8 cellular contexts compared by ENCODE assay signal in genomic region chr12:51819851-51820720, GRCh38. TPM values are rescaled to one million over a fixed set of nuclear protein-coding genes. Genes with fewer than 3 reads are reported as not detected.
DNase-seq lines count a peak whose midpoint lies in the region; ATAC-seq, FAIRE-seq and TF ChIP-seq lines count a peak whose summit lies in the region.

No MANE protein-coding gene starts in this region.

- H3F3A ChIP-seq in SK-N-SH (replicated peaks; ENCODE audit: insufficient read depth) = peaks cover 23% of the 10 kb centered on the region

- H4K20me1 ChIP-seq in SK-N-SH (ENCODE audit: insufficient read depth) = no peaks in the 10 kb centered on the region

- H3K27ac ChIP-seq in A549 = peak overlapping the region; percentile 98 to 100
- H3K27ac ChIP-seq in SK-N-SH (ENCODE audit: low read depth in 2 of 2, low read length in 1 of 2) = peak overlapping the region in 1 of 2 experiments; percentile 39; a peak in 2 of 4 replicates

- H3K9ac ChIP-seq in SK-N-SH = peak overlapping the region; percentile 41; the same call in 1 of the 2 replicates

- peak overlapping the region; percentile 94 for H3K4me3 ChIP-seq in A549
- H3K4me3 ChIP-seq in SK-N-SH (ENCODE audit: low read depth in 2 of 2, low read length in 1 of 2) = peak overlapping the region; percentile 50 to 60; a peak in 3 of 4 replicates
- H3K4me3 ChIP-seq in fibroblast of villous mesenchyme (ENCODE audit: low read depth, low read length) = peak overlapping the region; percentile 78

- H3K4me1 ChIP-seq in A549 (peaks cover 33% of the 10 kb centered on the region), SK-N-SH (ENCODE audit: control insufficient read depth in 1 of 2, insufficient read depth in 2 of 2, low read depth in 1 of 2, low read length in 1 of 2) (peaks cover 12 to 23% of the 10 kb centered on the region in 2 experiments; a peak in 3 of 4 replicates)

- TF ChIP-seq RAD21 in A549 (conservative IDR thresholded peaks at IDR 0.05 in 1 of 2, IDR thresholded peaks at IDR 0.05 in 1 of 2) = no peak
- no peak for TF ChIP-seq RAD21 in SK-N-SH (IDR thresholded peaks at IDR 0.05; ENCODE audit: low read length)

- H2AFZ ChIP-seq in SK-N-SH (ENCODE audit: low read depth) = peak overlapping the region; percentile 81

- H3K9me2 ChIP-seq in SK-N-SH = no peaks in the 10 kb centered on the region

- DNase-seq in A549 (ENCODE audit: low read depth in 1 of 2, low spot score in 1 of 2) = peak; percentile 67 to 77
- peak; percentile 54 for DNase-seq in SK-N-SH
- peak; percentile 25 for DNase-seq in fibroblast of villous mesenchyme (ENCODE audit: low read depth)
- peak in 8 of 10 donors; percentile 53 to 92 (median 60) for DNase-seq in posterior cingulate gyrus
- no peak for DNase-seq in NCI-H187 (lab: John Stamatoyannopoulos, UW)
- no peak for DNase-seq in hippocampal formation (lab: John Stamatoyannopoulos, UW)

- H3K27me3 ChIP-seq in SK-N-SH (ENCODE audit: insufficient read depth) = no peaks in the 10 kb centered on the region

- no peaks in the 10 kb centered on the region for H3K79me2 ChIP-seq in SK-N-SH (ENCODE audit: insufficient read depth)

- no peak for FAIRE-seq in A549 (lab: Jason Lieb, UNC)

- H3K36me3 ChIP-seq in SK-N-SH (replicated peaks in 1 of 2; ENCODE audit: control insufficient read depth in 1 of 2, insufficient read depth in 2 of 2, low read length in 1 of 2) = no peaks in the 10 kb centered on the region

- ATAC-seq in A549 = peak; percentile 80 to 84
- ATAC-seq in GM18502 (IDR thresholded peaks at IDR 0.05; ENCODE audit: poor library complexity, unreplicated experiment) = peak; percentile 16
- ATAC-seq in GM19463 (IDR thresholded peaks at IDR 0.05; ENCODE audit: unreplicated experiment) = no peak

- CTCF ChIA-PET in A549 (lab: Yijun Ruan, JAX) (interaction anchor here (0.6 to 10.5 kb wide), 52 partner anchors 8 to 470 kb away, joined by 3 to 155 read pairs (median 4); partner anchors contain the start of genes ACVR1B, GALNT6 and SLC4A8), SK-N-SH (lab: Yijun Ruan, JAX) (interaction anchor here (0.6 to 11.3 kb wide), 33 partner anchors 8 to 475 kb away, joined by 3 to 194 read pairs (median 4); partner anchors contain the start of genes ANKRD33 and SCN8A)

- H3K9me3 ChIP-seq in A549 (no peaks in the 10 kb centered on the region), SK-N-SH (no peaks in the 10 kb centered on the region)

- TF ChIP-seq EP300 in A549 (IDR thresholded peaks at IDR 0.05) (no peak), SK-N-SH (IDR thresholded peaks at IDR 0.05; ENCODE audit: borderline replicate concordance in 1 of 2, low read depth in 1 of 2, low read length in 1 of 2) (no peak)

- WGBS in A549 (ENCODE audit: missing lambda C conversion rate) = 4% methylated on average over 35 of the region's 49 CpGs
- WGBS in SK-N-SH (ENCODE audit: low lambda C conversion rate) = 29% methylated on average over 32 of the region's 49 CpGs

- 0 out of 2 replicates have a peak, but pooled peaks have one; percentile 16 for TF ChIP-seq POLR2A in A549 (IDR thresholded peaks at IDR 0.05; ENCODE audit: low read length)

- H3K4me2 ChIP-seq in A549 (peak overlapping the region; percentile 90), SK-N-SH (peak overlapping the region; percentile 77)

- POLR2A ChIA-PET in A549 (lab: Yijun Ruan, JAX) = interaction anchor here (0.6 to 1.7 kb wide), 12 partner anchors 11 to 737 kb away, joined by 3 to 9 read pairs (median 4); partner anchors contain the start of gene CSRNP2
- POLR2A ChIA-PET in SK-N-SH (lab: Yijun Ruan, JAX) = interaction anchor here (0.8 to 1.4 kb wide), 4 partner anchors 17 to 229 kb away, joined by 3 to 5 read pairs (median 3); partner anchors contain the start of gene SCN8A

- TF ChIP-seq CTCF in A549 (IDR thresholded peaks at IDR 0.05) (no peak), SK-N-SH (IDR thresholded peaks at IDR 0.05) (peak; percentile 46; the same call in 1 of the 2 replicates), fibroblast of villous mesenchyme (IDR thresholded peaks at IDR 0.05; ENCODE audit: insufficient read depth, low read depth, low read length) (peak; percentile 6)

- intact Hi-C loops in posterior cingulate gyrus (cut with DNase I) = loop anchor here (5.0 kb wide), 2 partner anchors 228 to 288 kb away; partner anchors contain the start of gene SCN8A

TF ChIP-seq in A549, 52 proteins besides CTCF, POLR2A, EP300 and RAD21:
- peak; percentile 86; the same call in 1 of the 2 replicates for TF ChIP-seq E2F6 (IDR thresholded peaks at IDR 0.05; ENCODE audit: borderline replicate concordance, low read depth)
- TF ChIP-seq, protein P1, sequence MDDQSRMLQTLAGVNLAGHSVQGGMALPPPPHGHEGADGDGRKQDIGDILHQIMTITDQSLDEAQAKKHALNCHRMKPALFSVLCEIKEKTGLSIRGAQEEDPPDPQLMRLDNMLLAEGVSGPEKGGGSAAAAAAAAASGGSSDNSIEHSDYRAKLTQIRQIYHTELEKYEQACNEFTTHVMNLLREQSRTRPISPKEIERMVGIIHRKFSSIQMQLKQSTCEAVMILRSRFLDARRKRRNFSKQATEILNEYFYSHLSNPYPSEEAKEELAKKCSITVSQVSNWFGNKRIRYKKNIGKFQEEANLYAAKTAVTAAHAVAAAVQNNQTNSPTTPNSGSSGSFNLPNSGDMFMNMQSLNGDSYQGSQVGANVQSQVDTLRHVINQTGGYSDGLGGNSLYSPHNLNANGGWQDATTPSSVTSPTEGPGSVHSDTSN (IDR thresholded peaks at IDR 0.05) = no peak
- TF ChIP-seq, protein P2, sequence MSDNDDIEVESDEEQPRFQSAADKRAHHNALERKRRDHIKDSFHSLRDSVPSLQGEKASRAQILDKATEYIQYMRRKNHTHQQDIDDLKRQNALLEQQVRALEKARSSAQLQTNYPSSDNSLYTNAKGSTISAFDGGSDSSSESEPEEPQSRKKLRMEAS (IDR thresholded peaks at IDR 0.05) = peak; percentile 61; the same call in 1 of the 2 replicates

TF ChIP-seq in SK-N-SH, 30 proteins besides CTCF, POLR2A, EP300 and RAD21:
- no peak for TF ChIP-seq TAF1 (IDR thresholded peaks at IDR 0.05; ENCODE audit: borderline replicate concordance, low read depth, low read length)
- TF ChIP-seq, protein P2 (IDR thresholded peaks at IDR 0.05; ENCODE audit: low read depth) = peak; percentile 35; the same call in 1 of the 2 replicates

RNA-seq across cellular contexts. Expression of gene FIGNL2, which starts 28.4 kb away (rescaled TPM):
- polyA plus RNA-seq in A549 (2011; rRNA removed) (0.22 and 0.26 TPM in 2 replicates), A549 (2017; fragmentation: RNase III; extraction: RNeasy Plus Mini Kit Qiagen cat#74134 plus additional on column Dnase treatment) (0.36 to 0.46 TPM (median 0.38 TPM) in 3 replicates), SK-N-SH (2012; rRNA removed) (0.05 and 0.08 TPM in 2 replicates)
- 0.26 and 0.38 TPM in 2 replicates for polyA plus RNA-seq in A549 (2012; cell fraction: cytosol; rRNA removed)
- 0.71 and 1.2 TPM in 2 replicates for polyA plus RNA-seq in A549 (2012; cell fraction: nucleus; rRNA removed)
- 1.3 and 1.7 TPM in 2 replicates for polyA minus RNA-seq in A549 (2011; rRNA and poly(A)+ RNA removed)
- polyA plus RNA-seq in SK-N-SH (2012; cell fraction: cytosol; rRNA removed) = 0.03 and 0.05 TPM in 2 replicates
- polyA plus RNA-seq in SK-N-SH (2012; cell fraction: nucleus; rRNA removed) = 0.46 and 0.58 TPM in 2 replicates
- total RNA-seq in fibroblast of villous mesenchyme = under 0.01 and 0.32 TPM in 2 replicates

Comparison
In these comparisons a context has a peak if more than half of its experiments do, and no peak if none do; other contexts are left out.
1. DNase-seq: peak in A549 (2 of 2), SK-N-SH (single experiment), fibroblast of villous mesenchyme (single experiment) and posterior cingulate gyrus (8 of 10); none in NCI-H187 (0 of 2) and hippocampal formation (0 of 2).
2. Peak in every context shown above with its lines, with median percentiles within 50 percentile points of each other: H3K4me3 ChIP-seq.